1 cellular context compared by ENCODE assay signal in the genomic region with DNA sequence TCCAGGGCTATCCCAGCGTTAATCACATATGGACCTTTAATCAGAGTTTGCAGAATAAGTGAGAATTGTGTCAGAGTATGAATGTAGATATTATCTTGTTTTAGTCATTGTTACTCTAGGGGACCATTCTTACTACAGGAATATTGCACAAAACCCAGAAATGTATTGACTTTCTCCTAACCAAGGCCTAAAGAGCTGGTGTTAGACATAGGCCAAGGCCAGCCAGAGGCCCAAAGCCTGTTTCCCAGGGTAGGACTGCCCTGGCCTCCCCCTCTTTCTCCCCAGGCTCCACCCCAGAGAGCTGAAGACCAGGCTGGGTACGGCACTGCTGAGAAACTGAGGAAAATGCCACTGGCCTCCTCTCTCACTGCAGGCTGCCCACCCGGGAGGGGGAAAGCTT.
A peak's percentile ranks its signal among the peaks of the same experiment; 100 is the strongest.
TF ChIP-seq lines count a peak whose summit lies in the region.

No MANE protein-coding gene starts in this region.

TF ChIP-seq in HepG2, 621 proteins besides CTCF, POLR2A, EP300 and RAD21 (continued from another document and continues in another):
- TF ChIP-seq, protein P1, sequence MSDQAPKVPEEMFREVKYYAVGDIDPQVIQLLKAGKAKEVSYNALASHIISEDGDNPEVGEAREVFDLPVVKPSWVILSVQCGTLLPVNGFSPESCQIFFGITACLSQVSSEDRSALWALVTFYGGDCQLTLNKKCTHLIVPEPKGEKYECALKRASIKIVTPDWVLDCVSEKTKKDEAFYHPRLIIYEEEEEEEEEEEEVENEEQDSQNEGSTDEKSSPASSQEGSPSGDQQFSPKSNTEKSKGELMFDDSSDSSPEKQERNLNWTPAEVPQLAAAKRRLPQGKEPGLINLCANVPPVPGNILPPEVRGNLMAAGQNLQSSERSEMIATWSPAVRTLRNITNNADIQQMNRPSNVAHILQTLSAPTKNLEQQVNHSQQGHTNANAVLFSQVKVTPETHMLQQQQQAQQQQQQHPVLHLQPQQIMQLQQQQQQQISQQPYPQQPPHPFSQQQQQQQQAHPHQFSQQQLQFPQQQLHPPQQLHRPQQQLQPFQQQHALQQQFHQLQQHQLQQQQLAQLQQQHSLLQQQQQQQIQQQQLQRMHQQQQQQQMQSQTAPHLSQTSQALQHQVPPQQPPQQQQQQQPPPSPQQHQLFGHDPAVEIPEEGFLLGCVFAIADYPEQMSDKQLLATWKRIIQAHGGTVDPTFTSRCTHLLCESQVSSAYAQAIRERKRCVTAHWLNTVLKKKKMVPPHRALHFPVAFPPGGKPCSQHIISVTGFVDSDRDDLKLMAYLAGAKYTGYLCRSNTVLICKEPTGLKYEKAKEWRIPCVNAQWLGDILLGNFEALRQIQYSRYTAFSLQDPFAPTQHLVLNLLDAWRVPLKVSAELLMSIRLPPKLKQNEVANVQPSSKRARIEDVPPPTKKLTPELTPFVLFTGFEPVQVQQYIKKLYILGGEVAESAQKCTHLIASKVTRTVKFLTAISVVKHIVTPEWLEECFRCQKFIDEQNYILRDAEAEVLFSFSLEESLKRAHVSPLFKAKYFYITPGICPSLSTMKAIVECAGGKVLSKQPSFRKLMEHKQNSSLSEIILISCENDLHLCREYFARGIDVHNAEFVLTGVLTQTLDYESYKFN (CRISPR knock-in tag; conservative IDR thresholded peaks at IDR 0.05): 0 out of 2 replicates have a peak, but pooled peaks have one; percentile 28
- TF ChIP-seq ZNF709 (CRISPR knock-in tag; IDR thresholded peaks at IDR 0.05): no peak
- TF ChIP-seq ZNF577 (CRISPR knock-in tag; IDR thresholded peaks at IDR 0.05; ENCODE audit: borderline replicate concordance, low read depth): no peak
- TF ChIP-seq, protein P2, sequence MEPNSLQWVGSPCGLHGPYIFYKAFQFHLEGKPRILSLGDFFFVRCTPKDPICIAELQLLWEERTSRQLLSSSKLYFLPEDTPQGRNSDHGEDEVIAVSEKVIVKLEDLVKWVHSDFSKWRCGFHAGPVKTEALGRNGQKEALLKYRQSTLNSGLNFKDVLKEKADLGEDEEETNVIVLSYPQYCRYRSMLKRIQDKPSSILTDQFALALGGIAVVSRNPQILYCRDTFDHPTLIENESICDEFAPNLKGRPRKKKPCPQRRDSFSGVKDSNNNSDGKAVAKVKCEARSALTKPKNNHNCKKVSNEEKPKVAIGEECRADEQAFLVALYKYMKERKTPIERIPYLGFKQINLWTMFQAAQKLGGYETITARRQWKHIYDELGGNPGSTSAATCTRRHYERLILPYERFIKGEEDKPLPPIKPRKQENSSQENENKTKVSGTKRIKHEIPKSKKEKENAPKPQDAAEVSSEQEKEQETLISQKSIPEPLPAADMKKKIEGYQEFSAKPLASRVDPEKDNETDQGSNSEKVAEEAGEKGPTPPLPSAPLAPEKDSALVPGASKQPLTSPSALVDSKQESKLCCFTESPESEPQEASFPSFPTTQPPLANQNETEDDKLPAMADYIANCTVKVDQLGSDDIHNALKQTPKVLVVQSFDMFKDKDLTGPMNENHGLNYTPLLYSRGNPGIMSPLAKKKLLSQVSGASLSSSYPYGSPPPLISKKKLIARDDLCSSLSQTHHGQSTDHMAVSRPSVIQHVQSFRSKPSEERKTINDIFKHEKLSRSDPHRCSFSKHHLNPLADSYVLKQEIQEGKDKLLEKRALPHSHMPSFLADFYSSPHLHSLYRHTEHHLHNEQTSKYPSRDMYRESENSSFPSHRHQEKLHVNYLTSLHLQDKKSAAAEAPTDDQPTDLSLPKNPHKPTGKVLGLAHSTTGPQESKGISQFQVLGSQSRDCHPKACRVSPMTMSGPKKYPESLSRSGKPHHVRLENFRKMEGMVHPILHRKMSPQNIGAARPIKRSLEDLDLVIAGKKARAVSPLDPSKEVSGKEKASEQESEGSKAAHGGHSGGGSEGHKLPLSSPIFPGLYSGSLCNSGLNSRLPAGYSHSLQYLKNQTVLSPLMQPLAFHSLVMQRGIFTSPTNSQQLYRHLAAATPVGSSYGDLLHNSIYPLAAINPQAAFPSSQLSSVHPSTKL (CRISPR knock-in tag; IDR thresholded peaks at IDR 0.05): 0 out of 2 replicates have a peak, but pooled peaks have one; percentile 22
- TF ChIP-seq, protein P3, sequence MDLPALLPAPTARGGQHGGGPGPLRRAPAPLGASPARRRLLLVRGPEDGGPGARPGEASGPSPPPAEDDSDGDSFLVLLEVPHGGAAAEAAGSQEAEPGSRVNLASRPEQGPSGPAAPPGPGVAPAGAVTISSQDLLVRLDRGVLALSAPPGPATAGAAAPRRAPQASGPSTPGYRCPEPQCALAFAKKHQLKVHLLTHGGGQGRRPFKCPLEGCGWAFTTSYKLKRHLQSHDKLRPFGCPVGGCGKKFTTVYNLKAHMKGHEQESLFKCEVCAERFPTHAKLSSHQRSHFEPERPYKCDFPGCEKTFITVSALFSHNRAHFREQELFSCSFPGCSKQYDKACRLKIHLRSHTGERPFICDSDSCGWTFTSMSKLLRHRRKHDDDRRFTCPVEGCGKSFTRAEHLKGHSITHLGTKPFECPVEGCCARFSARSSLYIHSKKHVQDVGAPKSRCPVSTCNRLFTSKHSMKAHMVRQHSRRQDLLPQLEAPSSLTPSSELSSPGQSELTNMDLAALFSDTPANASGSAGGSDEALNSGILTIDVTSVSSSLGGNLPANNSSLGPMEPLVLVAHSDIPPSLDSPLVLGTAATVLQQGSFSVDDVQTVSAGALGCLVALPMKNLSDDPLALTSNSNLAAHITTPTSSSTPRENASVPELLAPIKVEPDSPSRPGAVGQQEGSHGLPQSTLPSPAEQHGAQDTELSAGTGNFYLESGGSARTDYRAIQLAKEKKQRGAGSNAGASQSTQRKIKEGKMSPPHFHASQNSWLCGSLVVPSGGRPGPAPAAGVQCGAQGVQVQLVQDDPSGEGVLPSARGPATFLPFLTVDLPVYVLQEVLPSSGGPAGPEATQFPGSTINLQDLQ (CRISPR knock-in tag; IDR thresholded peaks at IDR 0.05): no peak
- no peak for TF ChIP-seq SNAI1 (CRISPR knock-in tag; IDR thresholded peaks at IDR 0.05; ENCODE audit: borderline replicate concordance)
- TF ChIP-seq MXD4 (CRISPR knock-in tag; IDR thresholded peaks at IDR 0.05): no peak
- TF ChIP-seq ZBTB3 (CRISPR knock-in tag; IDR thresholded peaks at IDR 0.05; ENCODE audit: borderline replicate concordance, low read depth): no peak
- TF ChIP-seq CEBPB (IDR thresholded peaks at IDR 0.05; ENCODE audit: borderline replicate concordance, low read depth, low read length): peak; percentile 65; the same call in 1 of the 2 replicates
- peak; percentile 38; the same call in 1 of the 2 replicates for TF ChIP-seq NCOA2 (CRISPR knock-in tag; IDR thresholded peaks at IDR 0.05)
- TF ChIP-seq, protein P4, sequence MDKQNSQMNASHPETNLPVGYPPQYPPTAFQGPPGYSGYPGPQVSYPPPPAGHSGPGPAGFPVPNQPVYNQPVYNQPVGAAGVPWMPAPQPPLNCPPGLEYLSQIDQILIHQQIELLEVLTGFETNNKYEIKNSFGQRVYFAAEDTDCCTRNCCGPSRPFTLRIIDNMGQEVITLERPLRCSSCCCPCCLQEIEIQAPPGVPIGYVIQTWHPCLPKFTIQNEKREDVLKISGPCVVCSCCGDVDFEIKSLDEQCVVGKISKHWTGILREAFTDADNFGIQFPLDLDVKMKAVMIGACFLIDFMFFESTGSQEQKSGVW (CRISPR knock-in tag; IDR thresholded peaks at IDR 0.05; ENCODE audit: borderline replicate concordance): no peak
- TF ChIP-seq, protein P5, sequence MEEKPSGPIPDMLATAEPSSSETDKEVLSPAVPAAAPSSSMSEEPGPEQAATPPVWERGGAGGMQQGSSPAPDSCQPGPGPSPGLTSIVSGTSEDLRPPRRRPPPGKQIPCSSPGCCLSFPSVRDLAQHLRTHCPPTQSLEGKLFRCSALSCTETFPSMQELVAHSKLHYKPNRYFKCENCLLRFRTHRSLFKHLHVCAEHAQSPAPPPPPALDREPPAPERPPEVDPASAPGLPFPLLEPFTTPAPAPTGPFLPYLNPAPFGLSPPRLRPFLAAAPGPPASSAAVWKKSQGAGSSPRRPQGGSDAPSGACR (CRISPR knock-in tag; IDR thresholded peaks at IDR 0.05): no peak
- TF ChIP-seq ZNF761 (CRISPR knock-in tag; conservative IDR thresholded peaks at IDR 0.05): no peak
- TF ChIP-seq ONECUT2 (CRISPR knock-in tag; IDR thresholded peaks at IDR 0.05): 0 out of 2 replicates have a peak, but pooled peaks have one; percentile 33
- TF ChIP-seq, protein P6, sequence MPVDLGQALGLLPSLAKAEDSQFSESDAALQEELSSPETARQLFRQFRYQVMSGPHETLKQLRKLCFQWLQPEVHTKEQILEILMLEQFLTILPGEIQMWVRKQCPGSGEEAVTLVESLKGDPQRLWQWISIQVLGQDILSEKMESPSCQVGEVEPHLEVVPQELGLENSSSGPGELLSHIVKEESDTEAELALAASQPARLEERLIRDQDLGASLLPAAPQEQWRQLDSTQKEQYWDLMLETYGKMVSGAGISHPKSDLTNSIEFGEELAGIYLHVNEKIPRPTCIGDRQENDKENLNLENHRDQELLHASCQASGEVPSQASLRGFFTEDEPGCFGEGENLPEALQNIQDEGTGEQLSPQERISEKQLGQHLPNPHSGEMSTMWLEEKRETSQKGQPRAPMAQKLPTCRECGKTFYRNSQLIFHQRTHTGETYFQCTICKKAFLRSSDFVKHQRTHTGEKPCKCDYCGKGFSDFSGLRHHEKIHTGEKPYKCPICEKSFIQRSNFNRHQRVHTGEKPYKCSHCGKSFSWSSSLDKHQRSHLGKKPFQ (CRISPR knock-in tag; IDR thresholded peaks at IDR 0.05; ENCODE audit: insufficient replicate concordance): no peak
- TF ChIP-seq, protein P7, sequence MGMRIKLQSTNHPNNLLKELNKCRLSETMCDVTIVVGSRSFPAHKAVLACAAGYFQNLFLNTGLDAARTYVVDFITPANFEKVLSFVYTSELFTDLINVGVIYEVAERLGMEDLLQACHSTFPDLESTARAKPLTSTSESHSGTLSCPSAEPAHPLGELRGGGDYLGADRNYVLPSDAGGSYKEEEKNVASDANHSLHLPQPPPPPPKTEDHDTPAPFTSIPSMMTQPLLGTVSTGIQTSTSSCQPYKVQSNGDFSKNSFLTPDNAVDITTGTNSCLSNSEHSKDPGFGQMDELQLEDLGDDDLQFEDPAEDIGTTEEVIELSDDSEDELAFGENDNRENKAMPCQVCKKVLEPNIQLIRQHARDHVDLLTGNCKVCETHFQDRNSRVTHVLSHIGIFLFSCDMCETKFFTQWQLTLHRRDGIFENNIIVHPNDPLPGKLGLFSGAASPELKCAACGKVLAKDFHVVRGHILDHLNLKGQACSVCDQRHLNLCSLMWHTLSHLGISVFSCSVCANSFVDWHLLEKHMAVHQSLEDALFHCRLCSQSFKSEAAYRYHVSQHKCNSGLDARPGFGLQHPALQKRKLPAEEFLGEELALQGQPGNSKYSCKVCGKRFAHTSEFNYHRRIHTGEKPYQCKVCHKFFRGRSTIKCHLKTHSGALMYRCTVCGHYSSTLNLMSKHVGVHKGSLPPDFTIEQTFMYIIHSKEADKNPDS (CRISPR knock-in tag; IDR thresholded peaks at IDR 0.05): peak; percentile 99
- TF ChIP-seq, protein P8, sequence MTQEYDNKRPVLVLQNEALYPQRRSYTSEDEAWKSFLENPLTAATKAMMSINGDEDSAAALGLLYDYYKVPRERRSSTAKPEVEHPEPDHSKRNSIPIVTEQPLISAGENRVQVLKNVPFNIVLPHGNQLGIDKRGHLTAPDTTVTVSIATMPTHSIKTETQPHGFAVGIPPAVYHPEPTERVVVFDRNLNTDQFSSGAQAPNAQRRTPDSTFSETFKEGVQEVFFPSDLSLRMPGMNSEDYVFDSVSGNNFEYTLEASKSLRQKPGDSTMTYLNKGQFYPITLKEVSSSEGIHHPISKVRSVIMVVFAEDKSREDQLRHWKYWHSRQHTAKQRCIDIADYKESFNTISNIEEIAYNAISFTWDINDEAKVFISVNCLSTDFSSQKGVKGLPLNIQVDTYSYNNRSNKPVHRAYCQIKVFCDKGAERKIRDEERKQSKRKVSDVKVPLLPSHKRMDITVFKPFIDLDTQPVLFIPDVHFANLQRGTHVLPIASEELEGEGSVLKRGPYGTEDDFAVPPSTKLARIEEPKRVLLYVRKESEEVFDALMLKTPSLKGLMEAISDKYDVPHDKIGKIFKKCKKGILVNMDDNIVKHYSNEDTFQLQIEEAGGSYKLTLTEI (CRISPR knock-in tag; conservative IDR thresholded peaks at IDR 0.05): no peak
- TF ChIP-seq ZNF160 (CRISPR knock-in tag; IDR thresholded peaks at IDR 0.05): no peak
- no peak for TF ChIP-seq PAF1 (CRISPR knock-in tag; IDR thresholded peaks at IDR 0.05)
- peak; percentile 56 for TF ChIP-seq SALL1 (CRISPR knock-in tag; IDR thresholded peaks at IDR 0.05)
- no peak for TF ChIP-seq CHD4 (IDR thresholded peaks at IDR 0.05; ENCODE audit: borderline replicate concordance, low read length)
- TF ChIP-seq, protein P9, sequence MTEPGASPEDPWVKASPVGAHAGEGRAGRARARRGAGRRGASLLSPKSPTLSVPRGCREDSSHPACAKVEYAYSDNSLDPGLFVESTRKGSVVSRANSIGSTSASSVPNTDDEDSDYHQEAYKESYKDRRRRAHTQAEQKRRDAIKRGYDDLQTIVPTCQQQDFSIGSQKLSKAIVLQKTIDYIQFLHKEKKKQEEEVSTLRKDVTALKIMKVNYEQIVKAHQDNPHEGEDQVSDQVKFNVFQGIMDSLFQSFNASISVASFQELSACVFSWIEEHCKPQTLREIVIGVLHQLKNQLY (CRISPR knock-in tag; IDR thresholded peaks at IDR 0.05): no peak
- no peak for TF ChIP-seq TMF1 (CRISPR knock-in tag; IDR thresholded peaks at IDR 0.05; ENCODE audit: low read depth)
- TF ChIP-seq, protein P10, sequence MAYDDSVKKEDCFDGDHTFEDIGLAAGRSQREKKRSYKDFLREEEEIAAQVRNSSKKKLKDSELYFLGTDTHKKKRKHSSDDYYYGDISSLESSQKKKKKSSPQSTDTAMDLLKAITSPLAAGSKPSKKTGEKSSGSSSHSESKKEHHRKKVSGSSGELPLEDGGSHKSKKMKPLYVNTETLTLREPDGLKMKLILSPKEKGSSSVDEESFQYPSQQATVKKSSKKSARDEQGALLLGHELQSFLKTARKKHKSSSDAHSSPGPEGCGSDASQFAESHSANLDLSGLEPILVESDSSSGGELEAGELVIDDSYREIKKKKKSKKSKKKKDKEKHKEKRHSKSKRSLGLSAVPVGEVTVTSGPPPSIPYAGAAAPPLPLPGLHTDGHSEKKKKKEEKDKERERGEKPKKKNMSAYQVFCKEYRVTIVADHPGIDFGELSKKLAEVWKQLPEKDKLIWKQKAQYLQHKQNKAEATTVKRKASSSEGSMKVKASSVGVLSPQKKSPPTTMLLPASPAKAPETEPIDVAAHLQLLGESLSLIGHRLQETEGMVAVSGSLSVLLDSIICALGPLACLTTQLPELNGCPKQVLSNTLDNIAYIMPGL (CRISPR knock-in tag; IDR thresholded peaks at IDR 0.05; ENCODE audit: borderline replicate concordance in 1 of 2, low read depth in 1 of 2): no peak
- no peak for TF ChIP-seq ZNF235 (CRISPR knock-in tag; IDR thresholded peaks at IDR 0.05; ENCODE audit: borderline replicate concordance)
- no peak for TF ChIP-seq ATM (IDR thresholded peaks at IDR 0.05; ENCODE audit: borderline replicate concordance)
- no peak for TF ChIP-seq ZBTB7A (CRISPR knock-in tag; IDR thresholded peaks at IDR 0.05)
- no peak for TF ChIP-seq ZNF205 (CRISPR knock-in tag; IDR thresholded peaks at IDR 0.05)
- TF ChIP-seq KDM4B (CRISPR knock-in tag; IDR thresholded peaks at IDR 0.05): no peak
- TF ChIP-seq CAMTA2 (CRISPR knock-in tag; IDR thresholded peaks at IDR 0.05; ENCODE audit: borderline replicate concordance): no peak
- TF ChIP-seq PHF21A (CRISPR knock-in tag; IDR thresholded peaks at IDR 0.05): no peak
- TF ChIP-seq RBFOX2 (IDR thresholded peaks at IDR 0.05; ENCODE audit: low read depth, low read length): no peak
